8 cellular contexts compared by ENCODE assay signal in genomic region chr7:131544449-131545425, GRCh38. TPM values are rescaled to one million over a fixed set of nuclear protein-coding genes. Genes with fewer than 3 reads are reported as not detected.
DNase-seq lines count a peak whose midpoint lies in the region; ATAC-seq and TF ChIP-seq lines count a peak whose summit lies in the region.

No MANE protein-coding gene starts in this region.

- no peaks in the 10 kb centered on the region for H3K9me3 Mint-ChIP-seq in GM23338
- no peaks in the 10 kb centered on the region for H3K9me3 Mint-ChIP-seq in CD4-positive, alpha-beta T cell

- H3F3A ChIP-seq in GM23338 (replicated peaks; ENCODE audit: low read depth) (peaks cover 64% of the 10 kb centered on the region), SK-N-SH (replicated peaks; ENCODE audit: insufficient read depth) (peaks cover 44% of the 10 kb centered on the region)

- H3K36me3 ChIP-seq in GM23338 (ENCODE audit: insufficient read depth) (peaks cover 6% of the 10 kb centered on the region), SK-N-SH (replicated peaks in 1 of 2; ENCODE audit: control insufficient read depth in 1 of 2, insufficient read depth in 2 of 2, low read length in 1 of 2) (peaks cover 0 to 7% of the 10 kb centered on the region in 2 experiments), iPS-20b (ENCODE audit: insufficient read depth, low read depth, low read length) (peaks cover 85% of the 10 kb centered on the region)

- H3K36me3 Mint-ChIP-seq in GM23338 (ENCODE audit: low read depth) = peaks cover 83% of the 10 kb centered on the region
- no peaks in the 10 kb centered on the region for H3K36me3 Mint-ChIP-seq in CD4-positive, alpha-beta T cell (ENCODE audit: low read depth)

- H2AFZ ChIP-seq in GM23338 (no peak overlapping the region), SK-N-SH (ENCODE audit: low read depth) (no peak overlapping the region)

- H3K4me3 ChIP-seq in AG04449 (ENCODE audit: low read depth, low read length) = no peak overlapping the region
- peak overlapping the region; percentile 7; the same call in 1 of the 2 replicates for H3K4me3 ChIP-seq in GM23338
- no peak overlapping the region for H3K4me3 ChIP-seq in SK-N-SH (ENCODE audit: low read depth in 2 of 2, low read length in 1 of 2)
- H3K4me3 ChIP-seq in iPS-20b (ENCODE audit: low read length) = peak overlapping the region; percentile 16; the same call in 1 of the 2 replicates

- CTCF ChIA-PET in AG04449 (lab: Yijun Ruan, JAX) = interaction anchor here (0.6 to 7.0 kb wide), 15 partner anchors 9 to 116 kb away, joined by 3 to 77 read pairs (median 4); no protein-coding TSS in a partner anchor
- CTCF ChIA-PET in SK-N-SH (lab: Yijun Ruan, JAX) = interaction anchor here (0.5 to 15.1 kb wide), 36 partner anchors 8 to 648 kb away, joined by 3 to 160 read pairs (median 4); partner anchors contain the start of gene PODXL
- CTCF ChIA-PET in CD4-positive, alpha-beta T cell (lab: Charles Lee) = no interaction called here

- ATAC-seq in GM23338 (no peak), HG03457 (IDR thresholded peaks at IDR 0.05; ENCODE audit: unreplicated experiment) (no peak), GM21381 (IDR thresholded peaks at IDR 0.05; ENCODE audit: unreplicated experiment) (no peak)
- ATAC-seq in CD4-positive, alpha-beta T cell (ENCODE audit: poor library complexity) = no peak

- DNase-seq in AG04449 (ENCODE audit: low read depth, low spot score) (no peak), GM23338 (ENCODE audit: low spot score) (peak; percentile 62), SK-N-SH (peak; percentile 84), DMS153 (lab: John Stamatoyannopoulos, UW) (no peak)
- DNase-seq in CD4-positive, alpha-beta T cell = no peak

- intact Hi-C loops in CD4-positive, alpha-beta T cell (cut with DNase I, micrococcal nuclease) = no loop called here

- H3K9me2 ChIP-seq in GM23338 (ENCODE audit: insufficient read depth) = no peaks in the 10 kb centered on the region
- H3K9me2 ChIP-seq in SK-N-SH = no peaks in the 10 kb centered on the region

- H3K4me2 ChIP-seq in GM23338 (peak overlapping the region; percentile 69), SK-N-SH (peak overlapping the region; percentile 1; the same call in 1 of the 2 replicates)

- H3K27me3 Mint-ChIP-seq in GM23338 (ENCODE audit: insufficient read depth, low read depth, poor library complexity) = peaks cover 31% of the 10 kb centered on the region
- H3K27me3 Mint-ChIP-seq in CD4-positive, alpha-beta T cell = peaks cover 7% of the 10 kb centered on the region

- H3K9ac ChIP-seq in SK-N-SH (no peak overlapping the region), iPS-20b (ENCODE audit: low read depth, low read length) (no peak overlapping the region)

- H3K4me1 Mint-ChIP-seq in GM23338 = peaks cover 94% of the 10 kb centered on the region
- H3K4me1 Mint-ChIP-seq in CD4-positive, alpha-beta T cell (ENCODE audit: low read depth) = no peaks in the 10 kb centered on the region

- TF ChIP-seq EP300 in SK-N-SH (IDR thresholded peaks at IDR 0.05; ENCODE audit: borderline replicate concordance in 1 of 2, low read depth in 1 of 2, low read length in 1 of 2) = no peak; a peak in 1 of 4 replicates

- H3K27ac Mint-ChIP-seq in GM23338 = peak overlapping the region; percentile 76
- H3K27ac Mint-ChIP-seq in CD4-positive, alpha-beta T cell = no peak overlapping the region

- TF ChIP-seq CTCF in AG04449 (IDR thresholded peaks at IDR 0.05; ENCODE audit: insufficient read depth, low read length, missing control alignments) = peak; percentile 41
- peak in 1 of 2 experiments; percentile 35; a peak in 2 of 4 replicates for TF ChIP-seq CTCF in GM23338 (conservative IDR thresholded peaks at IDR 0.05; ENCODE audit: low read depth in 2 of 2)
- TF ChIP-seq CTCF in SK-N-SH (IDR thresholded peaks at IDR 0.05) = peak; percentile 63
- TF ChIP-seq CTCF in CD4-positive, alpha-beta T cell (IDR thresholded peaks at IDR 0.05) = no peak

- H3K27ac ChIP-seq in GM23338 (ENCODE audit: low read depth) (peak overlapping the region; percentile 82; the same call in 1 of the 2 replicates), SK-N-SH (ENCODE audit: low read depth in 2 of 2, low read length in 1 of 2) (peak overlapping the region; percentile 3 to 66), iPS-20b (ENCODE audit: low read length) (no peak overlapping the region)
- no peak overlapping the region for H3K27ac ChIP-seq in CD4-positive, alpha-beta T cell (ENCODE audit: low read depth, low read length)

- H4K20me1 ChIP-seq in GM23338 (replicated peaks; ENCODE audit: insufficient read depth) (peaks cover 95% of the 10 kb centered on the region), SK-N-SH (ENCODE audit: insufficient read depth) (peaks cover 99% of the 10 kb centered on the region)

- POLR2A ChIA-PET in AG04449 (lab: Yijun Ruan, JAX) (no interaction called here), SK-N-SH (lab: Yijun Ruan, JAX) (no interaction called here)
- POLR2A ChIA-PET in CD4-positive, alpha-beta T cell (lab: Charles Lee) = no interaction called here

- 73% methylated on average over 9 of the region's 18 CpGs for WGBS in SK-N-SH (ENCODE audit: low lambda C conversion rate)

- peaks cover 100% of the 10 kb centered on the region for H3K79me2 ChIP-seq in GM23338 (replicated peaks; ENCODE audit: insufficient read depth)
- peaks cover 100% of the 10 kb centered on the region for H3K79me2 ChIP-seq in SK-N-SH (ENCODE audit: insufficient read depth)

- peak overlapping the region; percentile 54; the same call in 2 of the 3 replicates for H3K4me3 Mint-ChIP-seq in GM23338
- no peak overlapping the region for H3K4me3 Mint-ChIP-seq in CD4-positive, alpha-beta T cell

- no peaks in the 10 kb centered on the region for H3K27me3 ChIP-seq in GM23338 (ENCODE audit: insufficient read depth)
- H3K27me3 ChIP-seq in SK-N-SH (ENCODE audit: insufficient read depth) = no peaks in the 10 kb centered on the region
- H3K27me3 ChIP-seq in iPS-20b (ENCODE audit: insufficient read depth, low read length) = no peaks in the 10 kb centered on the region
- H3K27me3 ChIP-seq in CD4-positive, alpha-beta T cell (ENCODE audit: control insufficient read depth, insufficient read depth, low read length) = no peaks in the 10 kb centered on the region

- H3K4me1 ChIP-seq in GM23338 (ENCODE audit: insufficient read depth) (peaks cover 95% of the 10 kb centered on the region), SK-N-SH (ENCODE audit: control insufficient read depth in 1 of 2, insufficient read depth in 2 of 2, low read depth in 1 of 2, low read length in 1 of 2) (peaks cover 21 to 27% of the 10 kb centered on the region in 2 experiments), iPS-20b (ENCODE audit: insufficient read depth, low read length) (peaks cover 59% of the 10 kb centered on the region)

- TF ChIP-seq RAD21 in SK-N-SH (IDR thresholded peaks at IDR 0.05; ENCODE audit: low read length) = peak; percentile 89

- no peaks in the 10 kb centered on the region for H3K9me3 ChIP-seq in SK-N-SH
- no peaks in the 10 kb centered on the region for H3K9me3 ChIP-seq in iPS-20b (ENCODE audit: insufficient read depth, low read depth, low read length)
- no peaks in the 10 kb centered on the region for H3K9me3 ChIP-seq in CD4-positive, alpha-beta T cell (ENCODE audit: control insufficient read depth, low read length)

TF ChIP-seq in GM23338, 12 proteins besides CTCF, POLR2A, EP300 and RAD21:
- no peak for TF ChIP-seq NANOG (IDR thresholded peaks at IDR 0.05; ENCODE audit: borderline replicate concordance)
- peak; percentile 13 for TF ChIP-seq POLR2AphosphoS5 (IDR thresholded peaks at IDR 0.05; ENCODE audit: low read depth)

TF ChIP-seq in SK-N-SH, 30 proteins besides CTCF, POLR2A, EP300 and RAD21 (continues in another document):
- TF ChIP-seq NFIC (IDR thresholded peaks at IDR 0.05; ENCODE audit: borderline replicate concordance) (no peak), TEAD4 (IDR thresholded peaks at IDR 0.05; ENCODE audit: borderline replicate concordance, insufficient read depth) (no peak), USF1 (IDR thresholded peaks at IDR 0.05; ENCODE audit: borderline replicate concordance, low read depth) (no peak), MEF2A (IDR thresholded peaks at IDR 0.05; ENCODE audit: borderline replicate concordance, low read depth) (no peak), PBX3 (IDR thresholded peaks at IDR 0.05) (peak; percentile 44; the same call in 1 of the 2 replicates), NRF1 (IDR thresholded peaks at IDR 0.05; ENCODE audit: low read depth, low read length) (no peak), ELF1 (IDR thresholded peaks at IDR 0.05) (no peak)

RNA-seq across cellular contexts. Expression of gene PODXL, which starts 11.7 kb away (rescaled TPM):
- total RNA-seq in GM23338 (2014; rRNA removed; shearing (Covaris generic)) = 698 and 727 TPM in 2 replicates
- 215 and 220 TPM in 2 replicates for polyA plus RNA-seq in GM23338 (2016; fragmentation: Nextera tagmentation; extraction: Ambion mirVana)
- 76.1 and 86.0 TPM in 2 replicates for polyA plus RNA-seq in SK-N-SH (2012; rRNA removed)
- polyA plus RNA-seq in SK-N-SH (2012; cell fraction: cytosol; rRNA removed) = 44.3 and 58.4 TPM in 2 replicates
- polyA plus RNA-seq in SK-N-SH (2012; cell fraction: nucleus; rRNA removed) = 131 and 142 TPM in 2 replicates
- under 1 TPM; 0.16 to 0.47 TPM for total RNA-seq in CD4-positive, alpha-beta T cell

Comparison
In these comparisons a context has a peak if more than half of its experiments do, and no peak if none do; other contexts are left out.
1. DNase-seq: peak in GM23338 (single experiment) and SK-N-SH (single experiment); none in AG04449 (single experiment), DMS153 (single experiment) and CD4-positive, alpha-beta T cell (0 of 10).
2. H3K4me3 ChIP-seq: peak in GM23338 (single experiment) and iPS-20b (single experiment); none in AG04449 (single experiment) and SK-N-SH (0 of 2).
3. H3K27ac ChIP-seq: peak in GM23338 (single experiment) and SK-N-SH (2 of 2); none in iPS-20b (single experiment) and CD4-positive, alpha-beta T cell (single experiment).
4. RNA of gene PODXL, which starts 11.7 kb away (total RNA-seq): 698 to 727 TPM in GM23338; 0.16 to 0.47 TPM in CD4-positive, alpha-beta T cell; every median in the first group is over 100 times any median in the second.